ENCODE assay signal across 13 cellular contexts in genomic region chr2:135299165-135299564, GRCh38.
"Had no signal": no experiment of that assay in that cellular context is flagged by ENCODE, and none has a peak within 500 bp of the region (broad histone marks: within the 10 kb centered on the region; RNA-seq: fewer than 3 reads in every experiment).

No MANE protein-coding gene starts in this region.

- H3K27ac ChIP-seq: neutrophil, parathyroid adenoma had no signal

- H3K4me3 Mint-ChIP-seq: activated CD4-positive, alpha-beta T cell treated with anti-CD3 and anti-CD28 coated beads, Interleukin-2, amount 10 ng/mL, durations not matched to agents 7 days and 5 days; dendritic cell treated with granulocyte-macrophage colony-stimulating factor and Interleukin-4, amounts not matched to agents 40 ng/mL and 50 ng/mL, for 4 days; endodermal cell; naive thymus-derived CD8-positive, alpha-beta T cell had no signal

- FAIRE-seq: islet of Langerhans had no signal

- ATAC-seq: left lobe of liver; naive thymus-derived CD8-positive, alpha-beta T cell had no signal

- H2AFZ ChIP-seq: parathyroid adenoma had no signal

- H3K36me3 ChIP-seq: neutrophil had no signal

- H3K79me2 ChIP-seq: parathyroid adenoma had no signal

- H3K9ac ChIP-seq: parathyroid adenoma had no signal

- H3K9me3 ChIP-seq: neutrophil had no signal

- DNase-seq: activated CD4-positive, alpha-beta T cell treated with anti-CD3 and anti-CD28 coated beads, Interleukin-2, amount 10 ng/mL, durations not matched to agents 7 days and 5 days; activated CD8-positive, alpha-beta memory T cell treated with anti-CD3 and anti-CD28 coated beads, Interleukin-2, amount 50 U/mL, for 48 hours; activated naive CD4-positive, alpha-beta T cell; anterior cingulate cortex; cerebellar nuclear complex; endodermal cell; naive thymus-derived CD8-positive, alpha-beta T cell; stimulated activated CD4-positive, alpha-beta T cell treated with anti-CD3 and anti-CD28 coated beads, Interleukin-1b, Interleukin-23, amount 100 ng/mL, for 48 hours had no signal

- H3K27ac Mint-ChIP-seq: activated CD4-positive, alpha-beta T cell treated with anti-CD3 and anti-CD28 coated beads, Interleukin-2, amount 10 ng/mL, durations not matched to agents 7 days and 5 days; dendritic cell treated with granulocyte-macrophage colony-stimulating factor and Interleukin-4, amounts not matched to agents 40 ng/mL and 50 ng/mL, for 4 days; endodermal cell; naive thymus-derived CD8-positive, alpha-beta T cell had no signal

- H3K27me3 Mint-ChIP-seq: activated CD4-positive, alpha-beta T cell treated with anti-CD3 and anti-CD28 coated beads, Interleukin-2, amount 10 ng/mL, durations not matched to agents 7 days and 5 days; dendritic cell treated with granulocyte-macrophage colony-stimulating factor and Interleukin-4, amounts not matched to agents 40 ng/mL and 50 ng/mL, for 4 days; naive thymus-derived CD8-positive, alpha-beta T cell had no signal

- H3K27me3 ChIP-seq: neutrophil had no signal

- H3K4me1 ChIP-seq: parathyroid adenoma had no signal

- H3K4me1 Mint-ChIP-seq: activated CD4-positive, alpha-beta T cell treated with anti-CD3 and anti-CD28 coated beads, Interleukin-2, amount 10 ng/mL, durations not matched to agents 7 days and 5 days; endodermal cell; naive thymus-derived CD8-positive, alpha-beta T cell had no signal
